Comparison of ENCODE assay signal across 26 cellular contexts in genomic region chr6:91970700-91971099, GRCh38.
"Had no signal": no experiment of that assay in that cellular context is flagged by ENCODE, and none has a peak within 500 bp of the region (broad histone marks: within the 10 kb centered on the region; RNA-seq: fewer than 3 reads in every experiment).

No MANE protein-coding gene starts in this region.

- H3K4me2 ChIP-seq: KMS-11, PC-9 had no signal

- H3K9ac ChIP-seq: KMS-11 had no signal

- DNase-seq: Kasumi-1, MV-4-11, NCI-H1048, NCI-H1105, NCI-H1417, NCI-H1436 treated with DMSO at 0.1 percent for 48 hours, NCI-H1694, NCI-H1930, NCI-H2081, NCI-H2107, NCI-H2171, NCI-H226, NCI-H446, NCI-H510A, NCI-H524 treated with DMSO at 0.1 percent for 48 hours, NCI-H69, NCI-H774, PC-9, Peyer's patch, SHP77 treated with DMSO at 0.1 percent for 48 hours, SJCRH30 had no signal

- H3K27ac ChIP-seq: HL-60, KMS-11, PC-9, Peyer's patch, SJCRH30 had no signal

- H3K36me3 ChIP-seq: Peyer's patch, SJCRH30 had no signal

- ATAC-seq: K562, Right ventricle myocardium inferior, SK-N-SH treated with all-trans-retinoic acid at 6 μM for 48 hours had no signal

- H3K4me3 ChIP-seq: K562, PC-9, Peyer's patch, SJCRH30 had no signal

- H2AFZ ChIP-seq: PC-9 had no signal

- H3K4me1 ChIP-seq: Peyer's patch, SJCRH30 had no signal

- H3K27me3 ChIP-seq: Peyer's patch, SJCRH30 had no signal

- H3K9me3 ChIP-seq: SJCRH30 had no signal
